ENCODE assay signal across 1 cellular context in the genomic region with DNA sequence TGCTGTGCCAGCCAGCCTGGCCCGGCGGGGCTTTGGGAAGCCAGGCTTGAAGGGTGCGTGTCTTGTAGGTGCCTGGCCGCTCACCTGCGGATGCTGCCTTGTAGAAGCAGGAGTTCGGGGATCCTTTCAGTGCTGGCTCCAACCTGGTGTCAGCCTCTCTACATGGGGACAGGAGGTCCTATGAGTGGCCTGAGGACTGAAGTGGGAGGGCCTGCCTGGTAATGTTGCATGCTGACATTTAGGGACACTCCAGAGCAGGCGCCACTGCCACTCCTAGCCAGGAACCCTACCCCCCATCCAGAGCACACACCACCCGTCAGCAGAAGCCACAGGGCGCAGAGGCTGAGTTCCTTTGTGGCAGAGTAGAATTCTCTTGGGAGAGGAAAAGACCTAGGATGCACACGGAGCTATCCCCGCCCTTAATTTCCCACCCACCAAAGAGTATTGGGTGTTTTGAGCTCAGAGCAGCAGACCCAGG.
TF ChIP-seq lines count a peak whose summit lies in the region.

No MANE protein-coding gene starts in this region.

TF ChIP-seq in HEK293, 187 proteins besides CTCF, POLR2A, EP300 and RAD21 (continued from another document):
- TF ChIP-seq ZNF335 (tag by site-specific recombination; conservative IDR thresholded peaks at IDR 0.05) (peak; percentile 99), ZBTB20 (tag by site-specific recombination; IDR thresholded peaks at IDR 0.05) (peak; percentile 52)
- TF ChIP-seq, protein P1, sequence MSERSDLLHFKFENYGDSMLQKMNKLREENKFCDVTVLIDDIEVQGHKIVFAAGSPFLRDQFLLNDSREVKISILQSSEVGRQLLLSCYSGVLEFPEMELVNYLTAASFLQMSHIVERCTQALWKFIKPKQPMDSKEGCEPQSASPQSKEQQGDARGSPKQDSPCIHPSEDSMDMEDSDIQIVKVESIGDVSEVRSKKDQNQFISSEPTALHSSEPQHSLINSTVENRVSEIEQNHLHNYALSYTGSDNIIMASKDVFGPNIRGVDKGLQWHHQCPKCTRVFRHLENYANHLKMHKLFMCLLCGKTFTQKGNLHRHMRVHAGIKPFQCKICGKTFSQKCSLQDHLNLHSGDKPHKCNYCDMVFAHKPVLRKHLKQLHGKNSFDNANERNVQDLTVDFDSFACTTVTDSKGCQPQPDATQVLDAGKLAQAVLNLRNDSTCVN (tag by site-specific recombination; optimal IDR thresholded peaks at IDR 0.05) = peak; percentile 22
